ENCODE assay signal across 16 cellular contexts in the genomic region with DNA sequence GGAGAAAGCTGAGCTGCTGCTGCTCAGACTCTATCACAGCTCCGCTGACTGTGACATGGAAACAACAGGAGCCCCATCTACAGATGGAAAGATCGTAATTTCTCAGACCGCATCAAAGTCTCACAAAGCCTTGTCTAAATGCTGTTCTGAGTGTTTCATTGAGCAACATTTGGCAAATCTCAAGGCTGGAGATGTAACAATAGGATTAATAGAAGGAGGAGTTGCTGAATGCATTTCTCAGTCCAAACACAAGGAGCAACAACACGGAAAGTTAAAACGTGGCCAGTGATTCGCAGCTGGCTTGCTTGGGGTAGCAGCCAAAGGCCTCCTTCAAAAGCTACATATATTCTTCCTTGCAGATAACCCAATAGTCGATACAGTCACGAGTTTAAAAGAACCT. TPM values are rescaled to one million over a fixed set of nuclear protein-coding genes. Genes with fewer than 3 reads are reported as not detected.
DNase-seq lines count a peak whose midpoint lies in the region; FAIRE-seq and TF ChIP-seq lines count a peak whose summit lies in the region.
"Had no signal": no experiment of that assay in that cellular context is flagged by ENCODE, and none has a peak within 500 bp of the region (broad histone marks: within the 10 kb centered on the region; RNA-seq: fewer than 3 reads in every experiment).

No MANE protein-coding gene starts in this region.

- no peaks in the 10 kb centered on the region for H3K4me1 ChIP-seq in GM23248 (ENCODE audit: insufficient read depth)
- no peaks in the 10 kb centered on the region for H3K4me1 ChIP-seq in skeletal muscle satellite cell (ENCODE audit: control insufficient read depth, insufficient read depth, low read length)
- H3K4me1 ChIP-seq in kidney (ENCODE audit: control insufficient read depth in 1 of 2, insufficient read depth in 1 of 2, low read depth in 1 of 2, low read length in 2 of 2) = peaks cover 0 to 3% of the 10 kb centered on the region in 2 donors

- H3K4me3 ChIP-seq in GM23248 (no peak overlapping the region), skeletal muscle satellite cell (ENCODE audit: low read length) (no peak overlapping the region), kidney (ENCODE audit: low read length in 2 of 2) (no peak overlapping the region)
- H3K4me3 ChIP-seq: GM12878 had no signal

- H3K4me2 ChIP-seq in GM23248 (ENCODE audit: unreplicated experiment) (no peak overlapping the region), skeletal muscle satellite cell (ENCODE audit: low read length) (peak overlapping the region; percentile 84)

- FAIRE-seq in kidney (lab: Jason Lieb, UNC) = no peak
- FAIRE-seq: D721Med, GM12878, TTC549 had no signal

- in situ Hi-C loops in GM23248 (cut with MboI) = no loop called here

- no peaks in the 10 kb centered on the region for H3K9me2 ChIP-seq in GM23248 (ENCODE audit: insufficient read depth)

- H3K9me3 ChIP-seq in GM23248 (ENCODE audit: low read depth) (no peaks in the 10 kb centered on the region), skeletal muscle satellite cell (replicated peaks; ENCODE audit: low read length) (no peaks in the 10 kb centered on the region), kidney (ENCODE audit: control insufficient read depth in 1 of 2, low read length in 2 of 2) (no peaks in the 10 kb centered on the region)

- no peak for TF ChIP-seq CTCF in kidney (IDR thresholded peaks at IDR 0.05; ENCODE audit: borderline replicate concordance, extremely low read depth, insufficient read depth)

- H2AFZ ChIP-seq in GM23248 = no peak overlapping the region

- H3K79me2 ChIP-seq in GM23248 (ENCODE audit: insufficient read depth) = no peaks in the 10 kb centered on the region

- H3K36me3 ChIP-seq in GM23248 (ENCODE audit: low read depth) (no peaks in the 10 kb centered on the region), skeletal muscle satellite cell (ENCODE audit: insufficient read depth, low read length) (no peaks in the 10 kb centered on the region), kidney (ENCODE audit: control insufficient read depth in 1 of 2, insufficient read depth in 2 of 2, low read length in 2 of 2) (no peaks in the 10 kb centered on the region)

- H3K27ac ChIP-seq in GM23248 (no peak overlapping the region), kidney (ENCODE audit: low read depth in 2 of 2, low read length in 2 of 2) (no peak overlapping the region)
- H3K27ac ChIP-seq: epithelial cell of prostate, RWPE1 had no signal

- 13 to 16% methylated on average over 8 of the region's 8 CpGs for WGBS in GM23248 (ENCODE audit: low coverage in 1 of 2, low lambda C conversion rate in 2 of 2, missing lambda C conversion rate in 2 of 2), 2 experiments

- H3K9ac ChIP-seq in GM23248 (no peak overlapping the region), skeletal muscle satellite cell (ENCODE audit: low read depth, low read length) (no peak overlapping the region), kidney (ENCODE audit: low read length in 2 of 2) (no peak overlapping the region)

- H3F3A ChIP-seq in GM23248 (ENCODE audit: insufficient read depth) = no peaks in the 10 kb centered on the region

- DNase-seq in GM23248 (peak; percentile 67), SIG-M5 treated with dmso at 0.1 percent for 504 hours (lab: John Stamatoyannopoulos, UW; ENCODE audit: unreplicated experiment) (peak; percentile 58), globus pallidus (ENCODE audit: low spot score) (peak; percentile 7), NCI-H187 treated with DMSO at 0.1 percent for 48 hours (lab: John Stamatoyannopoulos, UW) (no peak), NCI-H1436 (lab: John Stamatoyannopoulos, UW) (no peak), kidney (no peak)
- DNase-seq: activated T-cell treated with anti-CD3 and anti-CD28 coated beads for 4 hours; caudate nucleus; KBM-7; stimulated activated CD4-positive, alpha-beta T cell treated with anti-CD3 and anti-CD28 coated beads, Interleukin-15, amount 100 ng/mL, for 24 hours had no signal

- H4K20me1 ChIP-seq in GM23248 (ENCODE audit: insufficient read depth) = no peaks in the 10 kb centered on the region

- intact Hi-C loops in kidney (cut with DNase I) = no loop called here

- H3K27me3 ChIP-seq in GM23248 (replicated peaks; ENCODE audit: insufficient read depth) (no peaks in the 10 kb centered on the region; the same call in 1 of the 2 replicates), skeletal muscle satellite cell (ENCODE audit: control insufficient read depth, insufficient read depth, low read length) (peaks cover 25% of the 10 kb centered on the region)

RNA-seq across cellular contexts. Expression of gene MRPL57, which starts 55.7 kb away (rescaled TPM):
- 18.8 and 20.5 TPM in 2 replicates for total RNA-seq in GM23248 (2014; rRNA removed; shearing (Covaris generic))
- polyA plus RNA-seq in GM23248 (2016; fragmentation: Nextera tagmentation; extraction: Ambion mirVana) = 42.8 and 43.4 TPM in 2 replicates
- 23.8 and 26.6 TPM in 2 replicates for total RNA-seq in skeletal muscle satellite cell (2012; rRNA removed)
- total RNA-seq in kidney = 18.3 TPM
- 47.1 TPM for polyA plus RNA-seq in kidney (ENCODE audit: insufficient read depth, low read depth, low replicate concordance)

RNA-seq across cellular contexts. Expression of gene SKA3, which starts 55.8 kb away (rescaled TPM):
- total RNA-seq in GM23248 (2014; rRNA removed; shearing (Covaris generic)) = 7.8 and 8.6 TPM in 2 replicates
- polyA plus RNA-seq in GM23248 (2016; fragmentation: Nextera tagmentation; extraction: Ambion mirVana) = 11.2 and 14.3 TPM in 2 replicates
- total RNA-seq in skeletal muscle satellite cell (2012; rRNA removed) = 11.4 and 12.7 TPM in 2 replicates
- total RNA-seq in kidney = 1.9 TPM
- 0.47 TPM for polyA plus RNA-seq in kidney (ENCODE audit: insufficient read depth, low read depth, low replicate concordance)

Comparison
In these comparisons a context has a peak if more than half of its experiments do, and no peak if none do; other contexts are left out.
1. DNase-seq: peak in GM23248 (single experiment), SIG-M5 treated with dmso at 0.1 percent for 504 hours (single experiment) and globus pallidus (single experiment); none in NCI-H187 treated with DMSO at 0.1 percent for 48 hours (single experiment), NCI-H1436 (single experiment) and kidney (single experiment).